ENCODE assay signal across 8 cellular contexts in genomic region chr21:31885146-31885545, GRCh38. TPM values are rescaled to one million over a fixed set of nuclear protein-coding genes. Genes with fewer than 3 reads are reported as not detected.
"Had no signal": no experiment of that assay in that cellular context is flagged by ENCODE, and none has a peak within 500 bp of the region (broad histone marks: within the 10 kb centered on the region; RNA-seq: fewer than 3 reads in every experiment).

No MANE protein-coding gene starts in this region.

- FAIRE-seq: HepG2 had no signal

- H3K27ac ChIP-seq: HL-60 had no signal

- H3K4me2 ChIP-seq: GM23338 had no signal

- H2AFZ ChIP-seq: GM23338 had no signal

- DNase-seq: H7, KBM-7 had no signal

- ATAC-seq: GM23338, HepG2 had no signal

- H3K36me3 ChIP-seq: HAP-1 had no signal

- H3K4me3 ChIP-seq: GM23338, HAP-1 had no signal

- H3K9me3 ChIP-seq: HAP-1 had no signal

RNA-seq across cellular contexts. Expression of gene HUNK, which starts 12.3 kb away (rescaled TPM):
- total RNA-seq: HT1080 had no signal
- polyA plus RNA-seq: IgD-negative memory B cell had no signal
